ENCODE assay signal across 9 cellular contexts in genomic region chr4:169008478-169008877, GRCh38. TPM values are rescaled to one million over a fixed set of nuclear protein-coding genes. Genes with fewer than 3 reads are reported as not detected.
A peak's percentile ranks its signal among the peaks of the same experiment; 100 is the strongest.
DNase-seq lines count a peak whose midpoint lies in the region; ATAC-seq, FAIRE-seq and TF ChIP-seq lines count a peak whose summit lies in the region.
"Had no signal": no experiment of that assay in that cellular context is flagged by ENCODE, and none has a peak within 500 bp of the region (broad histone marks: within the 10 kb centered on the region; RNA-seq: fewer than 3 reads in every experiment).

No MANE protein-coding gene starts in this region.

- peak overlapping the region; percentile 78 for H3K4me2 ChIP-seq in A549

- peaks cover 12% of the 10 kb centered on the region for H3K36me3 Mint-ChIP-seq in memory B cell

- no peak for TF ChIP-seq RAD21 in A549 (conservative IDR thresholded peaks at IDR 0.05 in 1 of 2, IDR thresholded peaks at IDR 0.05 in 1 of 2)

- H3K36me3 ChIP-seq in H7 (replicated peaks; ENCODE audit: control insufficient read depth, insufficient read depth, low read length) (peaks cover 8% of the 10 kb centered on the region), ascending aorta (peaks cover 0 to 9% of the 10 kb centered on the region in 2 donors), ovary (no peaks in the 10 kb centered on the region)

- peak overlapping the region; percentile 96 for H3K4me3 Mint-ChIP-seq in memory B cell

- POLR2A ChIA-PET in A549 (lab: Yijun Ruan, JAX): no interaction called here

- H3K27me3 Mint-ChIP-seq in memory B cell: no peaks in the 10 kb centered on the region

- H3K9me3 ChIP-seq in A549: no peaks in the 10 kb centered on the region
- H3K9me3 ChIP-seq in ascending aorta: no peaks in the 10 kb centered on the region
- no peaks in the 10 kb centered on the region for H3K9me3 ChIP-seq in ovary

- intact Hi-C loops in ascending aorta (cut with DNase I): loop anchor here (5.0 kb wide), 2 partner anchors 86 to 109 kb away; no protein-coding TSS in a partner anchor
- intact Hi-C loops in ovary (cut with DNase I): loop anchor here in 1 of 4 donors (5.0 kb wide), 1 partner anchor 479 kb away; no protein-coding TSS in a partner anchor

- ATAC-seq in A549 (no peak), memory B cell (ENCODE audit: low read depth) (no peak), GM21723 (IDR thresholded peaks at IDR 0.05; ENCODE audit: unreplicated experiment) (no peak)

- no peak for DNase-seq in A549 (ENCODE audit: low read depth in 1 of 2, low spot score in 1 of 2)
- no peak for DNase-seq in H7
- DNase-seq in ascending aorta (ENCODE audit: low spot score in 2 of 2): no peak
- DNase-seq in memory B cell (ENCODE audit: low spot score in 2 of 2): no peak
- DNase-seq in ovary: no peak
- DNase-seq in effector CD8-positive, alpha-beta T cell (lab: John Stamatoyannopoulos, UW): no peak
- DNase-seq in NCI-H2107 treated with DMSO at 0.1 percent for 48 hours (lab: John Stamatoyannopoulos, UW; ENCODE audit: unreplicated experiment): no peak
- DNase-seq: SHP77 treated with DMSO at 0.1 percent for 48 hours had no signal

- WGBS in A549 (ENCODE audit: missing lambda C conversion rate): 83% methylated on average over 4 of the region's 4 CpGs
- 58 to 66% (median 60%) methylated on average over 4 of the region's 4 CpGs for WGBS in ovary, 3 donors

- H3K27ac ChIP-seq in A549 (peak overlapping the region; percentile 93 to 95; a peak in 1 of 6 replicates), ascending aorta (no peak overlapping the region), ovary (no peak overlapping the region)

- TF ChIP-seq CTCF in A549 (IDR thresholded peaks at IDR 0.05) (no peak), ascending aorta (IDR thresholded peaks at IDR 0.05) (no peak), ovary (IDR thresholded peaks at IDR 0.05) (no peak)

- peaks cover 15% of the 10 kb centered on the region for H3K4me1 Mint-ChIP-seq in memory B cell

- H3K4me3 ChIP-seq in A549: peak overlapping the region; percentile 80
- peak overlapping the region; percentile 4; the same call in 1 of the 2 replicates for H3K4me3 ChIP-seq in H7 (ENCODE audit: insufficient read depth, low read depth, low read length)
- H3K4me3 ChIP-seq in ascending aorta: peak overlapping the region; percentile 67 to 68
- no peak overlapping the region for H3K4me3 ChIP-seq in ovary

- H3K4me1 ChIP-seq in A549 (peaks cover 29% of the 10 kb centered on the region; the same call in 2 of the 3 replicates), ascending aorta (peaks cover 0 to 10% of the 10 kb centered on the region in 2 donors), ovary (ENCODE audit: insufficient read depth) (peaks cover 2% of the 10 kb centered on the region)

- TF ChIP-seq EP300 in A549 (IDR thresholded peaks at IDR 0.05): no peak
- TF ChIP-seq EP300 in ovary (IDR thresholded peaks at IDR 0.05): no peak

- H3K27me3 ChIP-seq in H7 (ENCODE audit: control insufficient read depth, insufficient read depth, low read length): no peaks in the 10 kb centered on the region
- no peaks in the 10 kb centered on the region for H3K27me3 ChIP-seq in ascending aorta
- no peaks in the 10 kb centered on the region for H3K27me3 ChIP-seq in ovary

- FAIRE-seq in A549 (lab: Jason Lieb, UNC): no peak

- CTCF ChIA-PET in A549 (lab: Yijun Ruan, JAX): interaction anchor here (0.6 to 2.9 kb wide), 3 partner anchors 85 to 477 kb away, joined by 3 to 11 read pairs (median 8); no protein-coding TSS in a partner anchor

- no peaks in the 10 kb centered on the region for H3K9me3 Mint-ChIP-seq in memory B cell

- H3K27ac Mint-ChIP-seq in memory B cell: peak overlapping the region; percentile 97

- no peak for TF ChIP-seq POLR2A in A549 (IDR thresholded peaks at IDR 0.05; ENCODE audit: low read length)
- no peak for TF ChIP-seq POLR2A in ovary (IDR thresholded peaks at IDR 0.05)

TF ChIP-seq in A549, 52 proteins besides CTCF, POLR2A, EP300 and RAD21:
- TF ChIP-seq EHMT2 (IDR thresholded peaks at IDR 0.05; ENCODE audit: low read depth): no peak

RNA-seq across cellular contexts. Expression of gene CBR4, which starts 1.6 kb away (rescaled TPM):
- polyA plus RNA-seq in A549 (2011; rRNA removed) (8.5 and 8.9 TPM in 2 replicates), A549 (2017; fragmentation: RNase III; extraction: RNeasy Plus Mini Kit Qiagen cat#74134 plus additional on column Dnase treatment) (7.8 to 10.1 TPM (median 9.3 TPM) in 3 replicates), ovary (10 to 100 TPM in 1 of 2 donors, 1 to 10 TPM in 1; 8.9 to 12.3 TPM)
- polyA plus RNA-seq in A549 (2012; cell fraction: cytosol; rRNA removed): 0.87 and 0.97 TPM in 2 replicates
- polyA plus RNA-seq in A549 (2012; cell fraction: nucleus; rRNA removed): 1.0 and 3.1 TPM in 2 replicates
- 4.5 and 5.0 TPM in 2 replicates for polyA minus RNA-seq in A549 (2011; rRNA and poly(A)+ RNA removed)
- total RNA-seq in H7 (2014; rRNA removed; shearing (Covaris generic)): 16.8 and 27.1 TPM in 2 replicates
- total RNA-seq in ascending aorta (0.53 TPM), ovary (10 to 100 TPM; 17.5 to 24.0 (median 20.2) TPM)

Comparison
In these comparisons a context has a peak if more than half of its experiments do, and no peak if none do; other contexts are left out.
1. H3K27ac ChIP-seq: peak in A549 (2 of 2); none in ascending aorta (0 of 2) and ovary (0 of 2).
2. RNA of gene CBR4, which starts 1.6 kb away (total RNA-seq): 17.5 to 24.0 TPM in ovary and 16.8 to 27.1 TPM in H7; 0.53 TPM in ascending aorta (single experiment); every median in the first group is over 10 times any median in the second.